Comparison of ENCODE assay signal across 25 cellular contexts in the genomic region with DNA sequence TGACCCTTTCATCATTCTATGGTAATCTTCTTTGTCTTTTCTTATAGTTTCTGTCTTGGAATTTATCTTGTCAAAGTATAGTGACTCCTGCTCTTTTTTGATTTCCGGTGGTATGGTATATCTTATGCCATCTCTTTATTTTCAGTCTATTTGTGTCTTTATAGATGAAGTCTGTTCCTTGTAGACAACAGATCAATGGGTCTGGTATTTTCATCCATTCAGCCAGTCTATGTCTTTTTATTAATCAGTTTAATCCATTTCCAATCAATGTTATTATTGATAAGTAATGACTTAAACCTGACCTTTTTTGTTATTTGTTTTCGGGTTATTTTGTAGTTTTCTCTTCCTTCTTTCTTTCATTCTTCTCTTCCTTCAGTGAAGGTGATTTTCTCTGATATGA.
"Had no signal": no experiment of that assay in that cellular context is flagged by ENCODE, and none has a peak within 500 bp of the region (broad histone marks: within the 10 kb centered on the region; RNA-seq: fewer than 3 reads in every experiment).

No MANE protein-coding gene starts in this region.

- H3K36me3 ChIP-seq: colonic mucosa, esophagus muscularis mucosa, esophagus squamous epithelium, gastrocnemius medialis, gastroesophageal sphincter, heart left ventricle, heart right ventricle had no signal

- DNase-seq: colonic mucosa; cortex of kidney; dermis blood vessel endothelial cell; dorsolateral prefrontal cortex; effector CD4-positive, alpha-beta T cell; effector CD8-positive, alpha-beta T cell; effector memory CD4-positive, alpha-beta T cell; effector memory CD8-positive, alpha-beta T cell; endodermal cell; erythroblast; esophagus squamous epithelium; foreskin fibroblast; foreskin keratinocyte; foreskin melanocyte; gastrocnemius medialis; glutamatergic neuron; head of caudate nucleus; heart left ventricle; heart right ventricle had no signal

- H3K79me2 ChIP-seq: hepatocyte had no signal

- H3K27me3 ChIP-seq: colonic mucosa, dorsolateral prefrontal cortex, esophagus muscularis mucosa, esophagus squamous epithelium, foreskin keratinocyte, gastrocnemius medialis, gastroesophageal sphincter, heart left ventricle, heart right ventricle, hepatocyte had no signal

- ATAC-seq: effector memory CD8-positive, alpha-beta T cell; esophagus mucosa; foreskin keratinocyte; gastrocnemius medialis; gastroesophageal sphincter; heart left ventricle; heart right ventricle had no signal

- H3K4me2 ChIP-seq: hepatocyte had no signal

- H3K4me3 ChIP-seq: colonic mucosa, coronary artery, dorsolateral prefrontal cortex, esophagus muscularis mucosa, esophagus squamous epithelium, gastrocnemius medialis, gastroesophageal sphincter, heart left ventricle, heart right ventricle, hepatocyte had no signal

- H2AFZ ChIP-seq: hepatocyte had no signal

- H3K4me1 ChIP-seq: colonic mucosa, esophagus muscularis mucosa, esophagus squamous epithelium, foreskin keratinocyte, gastrocnemius medialis, gastroesophageal sphincter, heart left ventricle, heart right ventricle had no signal

- H3K9me3 ChIP-seq: colonic mucosa, gastrocnemius medialis had no signal

- H3K27ac ChIP-seq: colonic mucosa, coronary artery, dorsolateral prefrontal cortex, epithelial cell of prostate, esophagus muscularis mucosa, esophagus squamous epithelium, foreskin keratinocyte, gastrocnemius medialis, gastroesophageal sphincter, heart left ventricle, heart right ventricle, hepatocyte had no signal
